8 cellular contexts compared by ENCODE assay signal in the genomic region with DNA sequence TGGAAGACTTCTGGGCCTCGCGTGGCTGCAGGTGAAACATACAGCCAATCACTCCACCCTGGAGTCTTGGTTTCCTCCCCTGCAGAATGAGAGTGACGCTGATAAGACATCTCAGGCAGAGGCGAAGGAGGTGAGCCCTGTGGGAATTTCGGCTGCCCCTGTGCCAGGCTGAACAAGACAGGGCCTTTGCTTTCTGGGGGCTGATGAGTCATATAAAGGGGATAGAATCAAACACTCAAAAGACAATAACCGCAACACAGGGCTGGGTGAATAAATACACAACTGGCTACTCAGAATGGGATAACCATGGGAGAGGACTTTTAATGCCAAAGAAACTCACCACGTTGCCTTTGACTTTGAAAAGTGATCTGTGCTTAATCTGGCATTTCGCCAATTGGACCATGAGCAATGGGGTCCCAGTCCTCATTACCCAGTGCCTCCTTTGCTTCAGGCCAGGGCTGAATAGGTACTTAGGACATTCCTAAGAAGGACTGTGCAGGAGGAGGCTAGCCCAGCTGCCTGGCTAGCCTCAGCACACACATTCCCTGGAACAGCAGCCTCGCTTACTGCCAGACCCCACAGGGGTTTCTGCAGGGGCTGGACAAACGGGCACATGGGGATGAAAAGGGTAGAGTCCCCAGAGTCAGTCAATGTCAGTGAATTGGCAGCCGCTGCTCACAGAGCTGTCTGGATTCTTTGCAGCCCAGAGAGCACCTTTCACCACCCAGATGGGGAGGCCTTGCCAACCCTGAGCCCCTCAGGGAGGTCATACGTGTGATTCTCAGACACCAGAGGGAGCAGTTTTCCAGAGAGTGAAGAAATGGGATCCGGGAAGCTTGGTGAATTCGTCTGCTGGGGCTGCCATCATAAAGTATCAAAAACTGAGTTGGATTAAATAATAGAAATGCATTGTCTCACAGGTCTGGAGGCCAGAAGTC.
DNase-seq lines count a peak whose midpoint lies in the region; ATAC-seq, FAIRE-seq and TF ChIP-seq lines count a peak whose summit lies in the region.

No MANE protein-coding gene starts in this region.

- POLR2A ChIA-PET in BJ (lab: Charles Lee) = no interaction called here
- POLR2A ChIA-PET in HepG2 (lab: Yijun Ruan, JAX) = no interaction called here

- TF ChIP-seq RAD21 in HepG2 (CRISPR knock-in tag; IDR thresholded peaks at IDR 0.05) = no peak

- H3K4me3 Mint-ChIP-seq in immature natural killer cell = no peak overlapping the region

- no peaks in the 10 kb centered on the region for H4K20me1 ChIP-seq in HepG2 (ENCODE audit: insufficient read depth, low read length)

- H3K9me3 Mint-ChIP-seq in immature natural killer cell = no peaks in the 10 kb centered on the region

- H3K9ac ChIP-seq in HepG2 (ENCODE audit: insufficient read depth, low read depth, low read length) = no peak overlapping the region

- DNase-seq in BJ (ENCODE audit: low read depth) (no peak), WERI-Rb-1 (peak; percentile 46), HepG2 (ENCODE audit: low spot score) (peak; percentile 10), middle frontal gyrus (ENCODE audit: extremely low spot score, low spot score) (no peak), NCI-H1048 (lab: John Stamatoyannopoulos, UW) (no peak), immature natural killer cell (no peak)
- DNase-seq in effector CD4-positive, alpha-beta T cell = no peak

- WGBS in HepG2 (ENCODE audit: low lambda C conversion rate) = 25% methylated on average over 13 of the region's 14 CpGs

- H2AFZ ChIP-seq in HepG2 (ENCODE audit: low read length) = no peak overlapping the region

- no TSS peak for BruUV-seq in HepG2 (replicated peaks; lab: Mats Ljungman, UMichigan)

- ATAC-seq in HG02588 (IDR thresholded peaks at IDR 0.05; ENCODE audit: unreplicated experiment) (peak; percentile 38), HepG2 (peak; percentile 60)

- H3K4me2 ChIP-seq in HepG2 (ENCODE audit: low read depth, low read length) = no peak overlapping the region

- FAIRE-seq in HepG2 (lab: Jason Lieb, UNC) = no peak

- H3K36me3 ChIP-seq in BJ (ENCODE audit: control insufficient read depth, insufficient read depth, low read length) = no peaks in the 10 kb centered on the region
- no peaks in the 10 kb centered on the region for H3K36me3 ChIP-seq in WERI-Rb-1
- H3K36me3 ChIP-seq in HepG2 (replicated peaks in 1 of 2; ENCODE audit: control insufficient read depth in 1 of 2, insufficient read depth in 2 of 2, low read length in 2 of 2) = no peaks in the 10 kb centered on the region; a peak in 1 of 5 replicates

- H3K4me3 ChIP-seq in BJ (ENCODE audit: low read depth, low read length) = no peak overlapping the region
- no peak overlapping the region for H3K4me3 ChIP-seq in WERI-Rb-1 (ENCODE audit: low read depth, low read length)
- no peak overlapping the region for H3K4me3 ChIP-seq in HepG2 (replicated peaks in 1 of 3; ENCODE audit: insufficient read depth in 1 of 3, low read depth in 2 of 3, low read length in 3 of 3)

- H3K4me1 Mint-ChIP-seq in immature natural killer cell = no peaks in the 10 kb centered on the region

- peaks cover 0 to 3% (median 2%) of the 10 kb centered on the region in 3 donors for H3K27me3 Mint-ChIP-seq in immature natural killer cell (ENCODE audit: low read depth in 3 of 3)

- intact Hi-C loops in HepG2 (cut with micrococcal nuclease; ENCODE audit: unreplicated experiment) = no loop called here

- in situ Hi-C loops in HepG2 (cut with HindIII; ENCODE audit: extremely low pct_ligation_motif_present, low pct_unique_long_range_greater_than_20kb) = loop anchor here (10.0 kb wide), 1 partner anchor 151 kb away; no protein-coding TSS in a partner anchor

- no peaks in the 10 kb centered on the region for H3K4me1 ChIP-seq in HepG2 (ENCODE audit: insufficient read depth, low read length)

- TF ChIP-seq EP300 in HepG2 (IDR thresholded peaks at IDR 0.05; ENCODE audit: low read depth in 2 of 2, low read length in 2 of 2) (no peak), HepG2 (CRISPR knock-in tag; IDR thresholded peaks at IDR 0.05; ENCODE audit: borderline replicate concordance) (no peak)

- TF ChIP-seq CTCF in BJ (IDR thresholded peaks at IDR 0.05; ENCODE audit: insufficient read depth, low read depth, low read length) = peak; percentile 45
- TF ChIP-seq CTCF in WERI-Rb-1 (IDR thresholded peaks at IDR 0.05; ENCODE audit: low read depth, low read length) = peak; percentile 55
- TF ChIP-seq CTCF in HepG2 (CRISPR knock-in tag; IDR thresholded peaks at IDR 0.05) = peak; percentile 23; the same call in 1 of the 2 replicates

- H3K27ac Mint-ChIP-seq in immature natural killer cell = no peak overlapping the region

- CTCF ChIA-PET in BJ (lab: Yijun Ruan, JAX) = interaction anchor here (0.6 to 2.3 kb wide), 11 partner anchors 8 to 321 kb away, joined by 3 to 11 read pairs (median 3); a partner anchor contains a TSS
- CTCF ChIA-PET in HepG2 (lab: Yijun Ruan, JAX; ENCODE audit: low intra/inter-chr PET ratio, low total read pairs) = interaction anchor here (1.2 kb wide), 1 partner anchor 147 kb away, joined by 7 read pairs; no protein-coding TSS in a partner anchor

- no peaks in the 10 kb centered on the region for H3K9me3 ChIP-seq in WERI-Rb-1 (ENCODE audit: severe bottlenecking)
- H3K9me3 ChIP-seq in HepG2 (ENCODE audit: low read length) = no peaks in the 10 kb centered on the region

- TF ChIP-seq POLR2A in HepG2 (IDR thresholded peaks at IDR 0.05; ENCODE audit: insufficient read depth in 1 of 2, low read depth in 2 of 2, low read length in 2 of 2) = no peak

- H3K27ac ChIP-seq in WERI-Rb-1 = no peak overlapping the region
- H3K27ac ChIP-seq in HepG2 (ENCODE audit: extremely low read length, insufficient read depth, low read length) = no peak overlapping the region

- H3K27me3 ChIP-seq in BJ (ENCODE audit: control insufficient read depth, insufficient read depth, low read length) (no peaks in the 10 kb centered on the region), WERI-Rb-1 (ENCODE audit: insufficient read depth, low read depth, severe bottlenecking) (no peaks in the 10 kb centered on the region), HepG2 (ENCODE audit: control insufficient read depth in 1 of 2, insufficient read depth in 2 of 2, low read length in 2 of 2) (no peaks in the 10 kb centered on the region)

- H3K36me3 Mint-ChIP-seq in immature natural killer cell = no peaks in the 10 kb centered on the region

- H3K79me2 ChIP-seq in HepG2 (ENCODE audit: insufficient read depth, low read length) = no peaks in the 10 kb centered on the region

TF ChIP-seq in HepG2, 621 proteins besides CTCF, POLR2A, EP300 and RAD21:
- peak; percentile 35; the same call in 1 of the 2 replicates for TF ChIP-seq SMC3 (IDR thresholded peaks at IDR 0.05; ENCODE audit: low read length)
- peak; percentile 40 for TF ChIP-seq STAG1 (CRISPR knock-in tag; IDR thresholded peaks at IDR 0.05)
- TF ChIP-seq RFX3 (CRISPR knock-in tag; IDR thresholded peaks at IDR 0.05) = no peak

Comparison
In these comparisons a context has a peak if more than half of its experiments do, and no peak if none do; other contexts are left out.
1. DNase-seq: peak in WERI-Rb-1 (single experiment) and HepG2 (single experiment); none in BJ (single experiment), middle frontal gyrus (single experiment), NCI-H1048 (single experiment), effector CD4-positive, alpha-beta T cell (single experiment) and immature natural killer cell (0 of 3).
2. Peak in every context shown above with its lines, with median percentiles within 50 percentile points of each other: CTCF ChIP-seq.